8 cellular contexts compared by ENCODE assay signal in genomic region chr3:38649500-38650247, GRCh38. TPM values are rescaled to one million over a fixed set of nuclear protein-coding genes. Genes with fewer than 3 reads are reported as not detected.
A peak's percentile ranks its signal among the peaks of the same experiment; 100 is the strongest.
DNase-seq lines count a peak whose midpoint lies in the region; ATAC-seq and TF ChIP-seq lines count a peak whose summit lies in the region.

TSS of gene SCN5A (minus strand) at chr3:38649687. CDS start at chr3:38633307, 16,380 bp downstream.

- H3K27me3 ChIP-seq in IMR-90 (ENCODE audit: control insufficient read depth, insufficient read depth, low read length) (peaks cover 11% of the 10 kb centered on the region), duodenal mucosa (ENCODE audit: control insufficient read depth in 1 of 2, insufficient read depth in 2 of 2, low read length in 2 of 2) (peaks cover 27 to 33% of the 10 kb centered on the region in 2 donors)

- H3K9me3 ChIP-seq in IMR-90 (ENCODE audit: control insufficient read depth, insufficient read depth, low read length) (no peaks in the 10 kb centered on the region), duodenal mucosa (ENCODE audit: control insufficient read depth in 1 of 2, low read length in 2 of 2) (no peaks in the 10 kb centered on the region)

- H4K20me1 ChIP-seq in IMR-90 (ENCODE audit: insufficient read depth, low read length): no peaks in the 10 kb centered on the region

- CTCF ChIA-PET in IMR-90 (lab: Yijun Ruan, JAX): no interaction called here

- peak within 1 kb of the TSS; percentile 49 for H3K9ac ChIP-seq in IMR-90 (ENCODE audit: low read depth, low read length)
- H3K9ac ChIP-seq in duodenal mucosa (ENCODE audit: low read depth in 1 of 2, low read length in 2 of 2): no peak within 1 kb of the TSS

- H3K4me1 ChIP-seq in IMR-90 (ENCODE audit: control insufficient read depth, insufficient read depth, low read length): peaks cover 3% of the 10 kb centered on the region
- peaks cover 13% of the 10 kb centered on the region in 2 donors for H3K4me1 ChIP-seq in duodenal mucosa (ENCODE audit: control insufficient read depth in 1 of 2, insufficient read depth in 2 of 2, low read length in 2 of 2)

- WGBS in IMR-90 (ENCODE audit: extremely low coverage in 2 of 2, insufficient read length in 1 of 2), 2 experiments: 6% methylated on average over 34 of the region's 76 CpGs; no CpG with 5 or more reads in 1 of the 2 experiments

- POLR2A ChIA-PET in IMR-90 (lab: Charles Lee; ENCODE audit: unreplicated experiment): no interaction called here

- H2BK120ac ChIP-seq in IMR-90 (ENCODE audit: low read depth, low read length): no peak within 1 kb of the TSS

- H3K56ac ChIP-seq in IMR-90 (ENCODE audit: extremely low read depth, insufficient read depth, low read length): peak within 1 kb of the TSS; percentile 11; the same call in 1 of the 2 replicates

- H3K4ac ChIP-seq in IMR-90 (ENCODE audit: low read depth, low read length): peak within 1 kb of the TSS; percentile 16; the same call in 1 of the 2 replicates

- in situ Hi-C loops in IMR-90 (cut with MboI; ENCODE audit: low sequenced_read_pairs): loop anchor here (5.0 kb wide), 1 partner anchor 112 kb away; no protein-coding TSS in a partner anchor

- no TSS peak for BruUV-seq in IMR-90 (replicated peaks; lab: Mats Ljungman, UMichigan)

- H3K18ac ChIP-seq in IMR-90 (ENCODE audit: low read depth, low read length): no peak within 1 kb of the TSS

- no peak within 1 kb of the TSS for H2BK20ac ChIP-seq in IMR-90 (ENCODE audit: low read depth, low read length)

- peak within 1 kb of the TSS; percentile 91 for H2AFZ ChIP-seq in IMR-90 (replicated peaks; ENCODE audit: low read length, poor library complexity)

- peaks cover 9% of the 10 kb centered on the region for H3K27me3 Mint-ChIP-seq in memory B cell

- H3K4me2 ChIP-seq in IMR-90 (ENCODE audit: low read depth, low read length): peak within 1 kb of the TSS; percentile 94

- H3K9me3 Mint-ChIP-seq in memory B cell: peaks cover 1% of the 10 kb centered on the region

- peak within 1 kb of the TSS; percentile 20; the same call in 1 of the 2 replicates for H3K14ac ChIP-seq in IMR-90 (replicated peaks; ENCODE audit: low read depth, low read length)

- H3K4me3 Mint-ChIP-seq in memory B cell: peak within 1 kb of the TSS; percentile 64

- H3K9me1 ChIP-seq in IMR-90 (ENCODE audit: insufficient read depth, low read length): no peaks in the 10 kb centered on the region; the same call in 1 of the 2 replicates

- peak within 1 kb of the TSS; percentile 63 for H3K4me3 ChIP-seq in IMR-90 (ENCODE audit: insufficient read depth, low read depth, low read length)
- peak within 1 kb of the TSS; percentile 24 to 58 for H3K4me3 ChIP-seq in duodenal mucosa (ENCODE audit: low read depth in 1 of 2, low read length in 2 of 2)

- H3K79me1 ChIP-seq in IMR-90 (ENCODE audit: low read depth in 1 of 2, low read length in 2 of 2): peaks cover 0 to 11% of the 10 kb centered on the region in 2 experiments; a peak in 2 of 4 replicates

- dilution Hi-C loops in IMR-90 (cut with HindIII; ENCODE audit: low sequenced_read_pairs, unreplicated experiment): no loop called here

- H3K23ac ChIP-seq in IMR-90 (ENCODE audit: low read depth, low read length): peak within 1 kb of the TSS; percentile 57; the same call in 1 of the 2 replicates

- H4K8ac ChIP-seq in IMR-90 (ENCODE audit: low read depth in 2 of 2, low read length in 2 of 2): no peak within 1 kb of the TSS

- no peak within 1 kb of the TSS for H3K27ac ChIP-seq in IMR-90 (ENCODE audit: insufficient read depth, low read length)
- H3K27ac ChIP-seq in duodenal mucosa (ENCODE audit: low read depth, low read length): no peak within 1 kb of the TSS

- peaks cover 4% of the 10 kb centered on the region for H3K4me1 Mint-ChIP-seq in memory B cell

- peak within 1 kb of the TSS; percentile 67; the same call in 1 of the 2 replicates for H2AK5ac ChIP-seq in IMR-90 (ENCODE audit: low read depth, low read length)

- TF ChIP-seq POLR2A in IMR-90 (IDR thresholded peaks at IDR 0.05; ENCODE audit: low read depth, low read length): no peak; the same call in 1 of the 2 replicates

- TF ChIP-seq CTCF in IMR-90 (conservative IDR thresholded peaks at IDR 0.05; ENCODE audit: low read depth, low read length): no peak

- H3K36me3 ChIP-seq in IMR-90 (ENCODE audit: control insufficient read depth, insufficient read depth, low read length) (no peaks in the 10 kb centered on the region), duodenal mucosa (ENCODE audit: control insufficient read depth in 1 of 2, insufficient read depth in 2 of 2, low read length in 2 of 2) (no peaks in the 10 kb centered on the region)

- intact Hi-C loops in IMR-90 (cut with micrococcal nuclease): loop anchor here (5.0 to 10.0 kb wide), 2 partner anchors 295 to 348 kb away; no protein-coding TSS in a partner anchor

- no peak within 1 kb of the TSS for H4K91ac ChIP-seq in IMR-90 (ENCODE audit: insufficient read depth, low read depth, low read length)

- no peak for TF ChIP-seq RAD21 in IMR-90 (IDR thresholded peaks at IDR 0.05; ENCODE audit: low read length)

- no peak within 1 kb of the TSS for H4K5ac ChIP-seq in IMR-90 (ENCODE audit: low read depth, low read length)

- no peaks in the 10 kb centered on the region for H3K36me3 Mint-ChIP-seq in memory B cell

- no peak within 1 kb of the TSS for H2BK5ac ChIP-seq in IMR-90 (ENCODE audit: low read depth, low read length, poor library complexity, severe bottlenecking)

- peak within 1 kb of the TSS; percentile 33; the same call in 1 of the 3 replicates for H2BK15ac ChIP-seq in IMR-90 (ENCODE audit: low read depth, low read length)

- DNase-seq in NCI-H146 (lab: John Stamatoyannopoulos, UW) (peak; percentile 60), NCI-H146 treated with DMSO at 0.1 percent for 48 hours (lab: John Stamatoyannopoulos, UW; ENCODE audit: unreplicated experiment) (no peak), IMR-90 (no peak), memory B cell (ENCODE audit: low spot score in 2 of 2) (no peak)
- peak; percentile 31 for DNase-seq in activated CD4-positive, alpha-beta T cell treated with anti-CD3 and anti-CD28 coated beads for 1 hour
- peak; percentile 32 to 47 for DNase-seq in stimulated activated CD8-positive, alpha-beta memory T cell treated with anti-CD3 and anti-CD28 coated beads, Interleukin-15, amount 100 ng/mL, for 4 hours (ENCODE audit: low read depth in 2 of 2)

- H2AK9ac ChIP-seq in IMR-90 (replicated peaks; ENCODE audit: low read depth, low read length, poor library complexity): peak within 1 kb of the TSS; percentile 92

- H3K27ac Mint-ChIP-seq in memory B cell: no peak within 1 kb of the TSS

- ATAC-seq in IMR-90 (ENCODE audit: low read depth): peak; percentile 91
- ATAC-seq in memory B cell (ENCODE audit: low read depth): peak; percentile 70
- ATAC-seq in HG02610 (IDR thresholded peaks at IDR 0.05; ENCODE audit: unreplicated experiment): no peak

TF ChIP-seq in IMR-90, 13 proteins besides CTCF, POLR2A, EP300 and RAD21:
- no peak for TF ChIP-seq CHD1 (IDR thresholded peaks at IDR 0.05; ENCODE audit: low read depth, low read length)
- 0 out of 2 replicates have a peak, but pooled peaks have one; percentile 5 for TF ChIP-seq BHLHE40 (IDR thresholded peaks at IDR 0.05; ENCODE audit: low read depth, low read length)
- no peak for TF ChIP-seq MAZ (IDR thresholded peaks at IDR 0.05; ENCODE audit: borderline replicate concordance, low read depth, low read length)
- TF ChIP-seq, protein P1, sequence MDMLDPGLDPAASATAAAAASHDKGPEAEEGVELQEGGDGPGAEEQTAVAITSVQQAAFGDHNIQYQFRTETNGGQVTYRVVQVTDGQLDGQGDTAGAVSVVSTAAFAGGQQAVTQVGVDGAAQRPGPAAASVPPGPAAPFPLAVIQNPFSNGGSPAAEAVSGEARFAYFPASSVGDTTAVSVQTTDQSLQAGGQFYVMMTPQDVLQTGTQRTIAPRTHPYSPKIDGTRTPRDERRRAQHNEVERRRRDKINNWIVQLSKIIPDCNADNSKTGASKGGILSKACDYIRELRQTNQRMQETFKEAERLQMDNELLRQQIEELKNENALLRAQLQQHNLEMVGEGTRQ (IDR thresholded peaks at IDR 0.05; ENCODE audit: low read depth, low read length): peak; percentile 36; the same call in 1 of the 2 replicates
- TF ChIP-seq CEBPB (IDR thresholded peaks at IDR 0.05; ENCODE audit: low read depth, low read length): no peak
- TF ChIP-seq, protein P2, sequence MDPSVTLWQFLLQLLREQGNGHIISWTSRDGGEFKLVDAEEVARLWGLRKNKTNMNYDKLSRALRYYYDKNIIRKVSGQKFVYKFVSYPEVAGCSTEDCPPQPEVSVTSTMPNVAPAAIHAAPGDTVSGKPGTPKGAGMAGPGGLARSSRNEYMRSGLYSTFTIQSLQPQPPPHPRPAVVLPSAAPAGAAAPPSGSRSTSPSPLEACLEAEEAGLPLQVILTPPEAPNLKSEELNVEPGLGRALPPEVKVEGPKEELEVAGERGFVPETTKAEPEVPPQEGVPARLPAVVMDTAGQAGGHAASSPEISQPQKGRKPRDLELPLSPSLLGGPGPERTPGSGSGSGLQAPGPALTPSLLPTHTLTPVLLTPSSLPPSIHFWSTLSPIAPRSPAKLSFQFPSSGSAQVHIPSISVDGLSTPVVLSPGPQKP (IDR thresholded peaks at IDR 0.05; ENCODE audit: borderline replicate concordance, low read depth, low read length): no peak
- no peak for TF ChIP-seq MAFK (IDR thresholded peaks at IDR 0.05; ENCODE audit: low read depth, low read length)
- TF ChIP-seq MXI1 (IDR thresholded peaks at IDR 0.05; ENCODE audit: borderline replicate concordance, low read depth, low read length): peak; percentile 58; the same call in 1 of the 2 replicates
- no peak for TF ChIP-seq RFX5 (IDR thresholded peaks at IDR 0.05; ENCODE audit: low read depth, low read length)

RNA-seq across cellular contexts. Expression of gene SCN5A, which starts in this region (rescaled TPM):
- 1.7 and 2.0 TPM in 2 replicates for total RNA-seq in IMR-90 (2012; rRNA removed)
- 1.9 and 2.1 TPM in 2 replicates for polyA plus RNA-seq in IMR-90 (2012; rRNA removed)
- polyA plus RNA-seq in IMR-90 (2012; cell fraction: cytosol; rRNA removed): 1.1 and 1.2 TPM in 2 replicates
- polyA plus RNA-seq in IMR-90 (2012; cell fraction: nucleus; rRNA removed; ENCODE audit: low replicate concordance): 3.7 and 4.2 TPM in 2 replicates

Comparison
In these comparisons a context has a peak if more than half of its experiments do, and no peak if none do; other contexts are left out.
1. DNase-seq: peak in NCI-H146 (single experiment), activated CD4-positive, alpha-beta T cell treated with anti-CD3 and anti-CD28 coated beads for 1 hour (single experiment) and stimulated activated CD8-positive, alpha-beta memory T cell treated with anti-CD3 and anti-CD28 coated beads, Interleukin-15, amount 100 ng/mL, for 4 hours (2 of 2); none in NCI-H146 treated with DMSO at 0.1 percent for 48 hours (single experiment), IMR-90 (single experiment) and memory B cell (0 of 2).